Comparison of ENCODE assay signal across 12 cellular contexts in genomic region chr3:72440491-72440890, GRCh38.
DNase-seq lines count a peak whose midpoint lies in the region; ATAC-seq lines count a peak whose summit lies in the region.
"Had no signal": no experiment of that assay in that cellular context is flagged by ENCODE, and none has a peak within 500 bp of the region (broad histone marks: within the 10 kb centered on the region; RNA-seq: fewer than 3 reads in every experiment).

No MANE protein-coding gene starts in this region.

- ATAC-seq in GM21786 (IDR thresholded peaks at IDR 0.05; ENCODE audit: unreplicated experiment) (peak; percentile 57), HG03565 (IDR thresholded peaks at IDR 0.05; ENCODE audit: unreplicated experiment) (peak; percentile 49), GM18519 (IDR thresholded peaks at IDR 0.05; ENCODE audit: low FRiP score, unreplicated experiment) (no peak)
- peak; percentile 56 to 66 for ATAC-seq in stimulated activated naive B cell treated with anti-CD40 and anti-IgM and Interleukin-4, amounts not matched to agents 10 μg/mL and 1 μg/mL and 100 μg/mL, for 72 hours (replicated peaks)

- peaks cover 88% of the 10 kb centered on the region for H3K4me1 Mint-ChIP-seq in activated T-cell treated with anti-CD3 and anti-CD28 coated beads, Interleukin-2, amount 50 U/mL, for 24 hours (ENCODE audit: low read depth)
- H3K4me1 Mint-ChIP-seq in stimulated activated naive B cell treated with anti-CD40 and anti-IgM and Interleukin-4, amounts not matched to agents 10 μg/mL and 1 μg/mL and 100 μg/mL, for 72 hours: peaks cover 57 to 80% of the 10 kb centered on the region in 2 donors

- H3K27ac Mint-ChIP-seq in activated T-cell treated with anti-CD3 and anti-CD28 coated beads, Interleukin-2, amount 50 U/mL, for 24 hours: peak overlapping the region; percentile 55
- no peak overlapping the region for H3K27ac Mint-ChIP-seq in stimulated activated naive B cell treated with anti-CD40 and anti-IgM and Interleukin-4, amounts not matched to agents 10 μg/mL and 1 μg/mL and 100 μg/mL, for 72 hours
- H3K27ac Mint-ChIP-seq: type B pancreatic cell had no signal

- DNase-seq in activated T-cell treated with anti-CD3 and anti-CD28 coated beads, Interleukin-2, amount 50 U/mL, for 24 hours: no peak
- DNase-seq in activated T-cell treated with anti-CD3 and anti-CD28 coated beads, Interleukin-2, amount 50 U/mL, for 48 hours: no peak
- DNase-seq in stimulated activated naive B cell treated with anti-CD40 and anti-IgM and Interleukin-4, amounts not matched to agents 10 μg/mL and 1 μg/mL and 100 μg/mL, for 72 hours: no peak
- DNase-seq in KG1 (lab: John Stamatoyannopoulos, UW) (no peak), NCI-H1436 (lab: John Stamatoyannopoulos, UW) (no peak)
- DNase-seq: DMS53, H7, occipital lobe had no signal

- no peak overlapping the region for H3K4me3 Mint-ChIP-seq in activated T-cell treated with anti-CD3 and anti-CD28 coated beads, Interleukin-2, amount 50 U/mL, for 24 hours
- H3K4me3 Mint-ChIP-seq in stimulated activated naive B cell treated with anti-CD40 and anti-IgM and Interleukin-4, amounts not matched to agents 10 μg/mL and 1 μg/mL and 100 μg/mL, for 72 hours: peak overlapping the region; percentile 4 to 11

- H3K27me3 Mint-ChIP-seq in activated T-cell treated with anti-CD3 and anti-CD28 coated beads, Interleukin-2, amount 50 U/mL, for 24 hours: no peaks in the 10 kb centered on the region
- H3K27me3 Mint-ChIP-seq in stimulated activated naive B cell treated with anti-CD40 and anti-IgM and Interleukin-4, amounts not matched to agents 10 μg/mL and 1 μg/mL and 100 μg/mL, for 72 hours: no peaks in the 10 kb centered on the region
- H3K27me3 Mint-ChIP-seq: type B pancreatic cell had no signal

- H3K36me3 Mint-ChIP-seq in activated T-cell treated with anti-CD3 and anti-CD28 coated beads, Interleukin-2, amount 50 U/mL, for 24 hours (ENCODE audit: low read depth): peaks cover 100% of the 10 kb centered on the region
- peaks cover 32 to 55% of the 10 kb centered on the region in 2 donors for H3K36me3 Mint-ChIP-seq in stimulated activated naive B cell treated with anti-CD40 and anti-IgM and Interleukin-4, amounts not matched to agents 10 μg/mL and 1 μg/mL and 100 μg/mL, for 72 hours

- peaks cover 4% of the 10 kb centered on the region for H3K9me3 Mint-ChIP-seq in activated T-cell treated with anti-CD3 and anti-CD28 coated beads, Interleukin-2, amount 50 U/mL, for 24 hours
- H3K9me3 Mint-ChIP-seq in stimulated activated naive B cell treated with anti-CD40 and anti-IgM and Interleukin-4, amounts not matched to agents 10 μg/mL and 1 μg/mL and 100 μg/mL, for 72 hours: no peaks in the 10 kb centered on the region
- H3K9me3 Mint-ChIP-seq: type B pancreatic cell had no signal
